Comparison of ENCODE assay signal across 1 cellular context in genomic region chr9:137679695-137680305, GRCh38.
TF ChIP-seq lines count a peak whose summit lies in the region.

No MANE protein-coding gene starts in this region.

TF ChIP-seq in GM23338, 12 proteins besides CTCF, POLR2A, EP300 and RAD21 (continued from another document):
- no peak for TF ChIP-seq REST (IDR thresholded peaks at IDR 0.05; ENCODE audit: unreplicated experiment)
